ENCODE assay signal across 15 cellular contexts in genomic region chr5:14439087-14439841, GRCh38.
DNase-seq lines count a peak whose midpoint lies in the region; TF ChIP-seq lines count a peak whose summit lies in the region.
"Had no signal": no experiment of that assay in that cellular context is flagged by ENCODE, and none has a peak within 500 bp of the region (broad histone marks: within the 10 kb centered on the region; RNA-seq: fewer than 3 reads in every experiment).

No MANE protein-coding gene starts in this region.

- H3K9me3 ChIP-seq in endodermal cell (ENCODE audit: control insufficient read depth, low read length) (no peaks in the 10 kb centered on the region), uterus (no peaks in the 10 kb centered on the region)
- H3K9me3 ChIP-seq: A549, adrenal gland, thyroid gland had no signal

- no peak for TF ChIP-seq POLR2A in uterus (IDR thresholded peaks at IDR 0.05)

- 90 to 91% methylated on average over 10 to 12 of the region's 12 CpGs for WGBS in endodermal cell (ENCODE audit: insufficient coverage in 1 of 2, insufficient read length in 1 of 2), 2 experiments

- H3K9me3 Mint-ChIP-seq in endodermal cell (peaks cover 2% of the 10 kb centered on the region), neural crest cell (no peaks in the 10 kb centered on the region)

- H3K36me3 Mint-ChIP-seq in endodermal cell (ENCODE audit: low read depth) (peaks cover 20% of the 10 kb centered on the region), neural crest cell (ENCODE audit: low read depth) (peaks cover 28% of the 10 kb centered on the region)

- peaks cover 4% of the 10 kb centered on the region for H3K36me3 ChIP-seq in endodermal cell (ENCODE audit: control insufficient read depth, insufficient read depth, low read length)
- no peaks in the 10 kb centered on the region for H3K36me3 ChIP-seq in uterus
- H3K36me3 ChIP-seq: adrenal gland, thyroid gland had no signal

- intact Hi-C loops in uterus (cut with DNase I; ENCODE audit: low total_unique reads), result no loop called here

- H3K4me3 ChIP-seq in endodermal cell (ENCODE audit: low read length) (no peak overlapping the region), uterus (no peak overlapping the region)
- H3K4me3 ChIP-seq: A549, adrenal gland, thyroid gland had no signal

- H3K4me1 ChIP-seq in endodermal cell (ENCODE audit: control insufficient read depth, insufficient read depth, low read length) (no peaks in the 10 kb centered on the region), uterus (no peaks in the 10 kb centered on the region)

- H3K27me3 ChIP-seq in endodermal cell (ENCODE audit: control insufficient read depth, insufficient read depth, low read length, poor library complexity, severe bottlenecking) (no peaks in the 10 kb centered on the region), uterus (no peaks in the 10 kb centered on the region)
- H3K27me3 ChIP-seq: adrenal gland, thyroid gland had no signal

- no peak overlapping the region for H3K9ac ChIP-seq in endodermal cell (ENCODE audit: extremely low read depth, low read length, poor library complexity, severe bottlenecking)

- H3K27ac ChIP-seq in endodermal cell (ENCODE audit: low read depth, low read length) (peak overlapping the region; percentile 87), uterus (peak overlapping the region; percentile 82 to 87)
- H3K27ac ChIP-seq: A549 had no signal

- no peaks in the 10 kb centered on the region for H3K27me3 Mint-ChIP-seq in endodermal cell (ENCODE audit: insufficient read depth)
- H3K27me3 Mint-ChIP-seq in neural crest cell (ENCODE audit: low read depth), result no peaks in the 10 kb centered on the region

- TF ChIP-seq CTCF in endodermal cell (conservative IDR thresholded peaks at IDR 0.05) (no peak), neural crest cell (conservative IDR thresholded peaks at IDR 0.05) (no peak), uterus (IDR thresholded peaks at IDR 0.05) (no peak)

- H3K4me3 Mint-ChIP-seq in endodermal cell, result no peak overlapping the region
- H3K4me3 Mint-ChIP-seq in neural crest cell, result no peak overlapping the region

- DNase-seq in NCI-H446 treated with DMSO at 0.1 percent for 48 hours (lab: John Stamatoyannopoulos, UW), result peak; percentile 12
- DNase-seq in NCI-H446 (lab: John Stamatoyannopoulos, UW), result no peak
- DNase-seq in endodermal cell, result peak; percentile 25
- DNase-seq in neural crest cell (ENCODE audit: low read depth, low spot score), result no peak
- DNase-seq in uterus, result no peak
- DNase-seq in occipital lobe (lab: John Stamatoyannopoulos, UW), result no peak
- no peak for DNase-seq in NCI-H1105 (lab: John Stamatoyannopoulos, UW)
- DNase-seq in NCI-H345 (lab: John Stamatoyannopoulos, UW), result no peak
- DNase-seq: adrenal gland, DMS53, MV-4-11, NCI-H526 treated with DMSO at 0.1 percent for 48 hours, SIG-M5, thyroid gland had no signal

- no peak overlapping the region for H3K27ac Mint-ChIP-seq in endodermal cell
- H3K27ac Mint-ChIP-seq in neural crest cell (ENCODE audit: unreplicated experiment), result peak overlapping the region; percentile 15

- H3K4me1 Mint-ChIP-seq in endodermal cell (peaks cover 5% of the 10 kb centered on the region), neural crest cell (peaks cover 69% of the 10 kb centered on the region)

Comparison
In these comparisons a context has a peak if more than half of its experiments do, and no peak if none do; other contexts are left out.
1. DNase-seq: peak in NCI-H446 treated with DMSO at 0.1 percent for 48 hours (single experiment) and endodermal cell (single experiment); none in NCI-H446 (0 of 2), neural crest cell (single experiment), uterus (0 of 2), occipital lobe (single experiment), NCI-H1105 (single experiment) and NCI-H345 (single experiment).